In the genomic region with DNA sequence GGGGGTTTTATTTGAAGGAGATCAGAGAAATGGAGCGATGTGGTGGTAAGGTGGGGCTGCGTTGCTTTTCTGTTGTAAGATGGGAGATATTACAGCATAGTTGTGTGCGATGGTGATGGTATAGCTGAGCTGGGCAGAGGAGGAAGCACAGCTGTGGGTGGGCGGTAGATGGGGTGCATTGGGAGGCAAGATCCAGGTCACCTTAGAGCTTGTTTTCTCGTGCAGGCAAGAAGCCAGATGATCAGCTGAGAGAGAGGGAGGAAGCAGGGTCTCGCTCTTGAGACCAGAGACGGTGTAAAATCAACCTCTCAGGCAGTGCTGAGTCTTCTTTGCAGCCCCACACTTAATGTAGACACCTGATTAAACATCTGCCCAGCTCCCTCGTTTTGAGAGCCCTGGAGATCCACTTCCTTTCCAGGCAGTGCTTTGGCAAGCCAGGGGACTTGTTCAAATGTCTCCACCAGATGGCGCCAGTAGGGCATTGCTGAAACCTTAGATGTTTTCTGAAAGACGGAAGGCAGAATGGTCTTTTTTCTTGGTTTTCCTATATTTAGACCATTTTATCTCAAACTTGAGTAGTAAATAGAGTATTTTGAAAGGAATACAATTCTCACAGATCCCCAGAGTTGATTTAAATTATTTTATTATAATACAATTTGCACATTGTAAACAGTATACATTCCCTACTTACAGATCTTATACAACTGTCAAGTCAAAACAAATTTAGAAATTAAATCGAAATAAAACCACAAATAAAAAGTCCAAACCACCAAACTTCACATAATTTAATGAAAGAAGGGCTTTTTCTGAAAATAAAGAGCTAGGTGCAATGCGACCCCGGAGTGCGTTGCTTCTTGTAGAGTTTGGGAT, we compare ENCODE assay signal across 8 cellular contexts. TPM values are rescaled to one million over a fixed set of nuclear protein-coding genes. Genes with fewer than 3 reads are reported as not detected.
A peak's percentile ranks its signal among the peaks of the same experiment; 100 is the strongest.
DNase-seq lines count a peak whose midpoint lies in the region; ATAC-seq and TF ChIP-seq lines count a peak whose summit lies in the region.

No MANE protein-coding gene starts in this region.

- H3K27me3 ChIP-seq in dorsolateral prefrontal cortex: no peaks in the 10 kb centered on the region

- DNase-seq in EH (ENCODE audit: low read depth) (peak; percentile 79), NCI-H748 (lab: John Stamatoyannopoulos, UW; ENCODE audit: unreplicated experiment) (peak; percentile 83), dorsolateral prefrontal cortex (peak; percentile 61 to 91 (median 84)), lung microvascular endothelial cell (ENCODE audit: low read depth in 2 of 2) (peak; percentile 73 to 78)
- peak; percentile 77 to 82 for DNase-seq in activated CD4-positive, alpha-beta T cell treated with anti-CD3 and anti-CD28 coated beads, Interleukin-2, amount 50 U/mL, for 48 hours
- peak; percentile 29 for DNase-seq in stimulated activated CD8-positive, alpha-beta memory T cell treated with anti-CD3 and anti-CD28 coated beads, Interleukin-12 subunit alpha, Interleukin-12 subunit beta, amount 100 ng/mL, for 4 hours (ENCODE audit: low read depth)

- peak; percentile 78 to 98 (median 94) for TF ChIP-seq CTCF in dorsolateral prefrontal cortex (IDR thresholded peaks at IDR 0.05 in 54 of 56, conservative IDR thresholded peaks at IDR 0.05 in 2 of 56; ENCODE audit: low read depth in 1 of 56, partially characterized antibody in 56 of 56)

- peak; percentile 39 for ATAC-seq in HG03354 (IDR thresholded peaks at IDR 0.05; ENCODE audit: poor library complexity, severe bottlenecking, unreplicated experiment)
- no peak for ATAC-seq in HG03097 (IDR thresholded peaks at IDR 0.05; ENCODE audit: low FRiP score, unreplicated experiment)

- intact Hi-C loops in dorsolateral prefrontal cortex (cut with DNase I): loop anchor here (2.0 to 10.0 kb wide), 4 partner anchors 297 to 545 kb away; no protein-coding TSS in a partner anchor

- peak overlapping the region in 36 of 59 donors; percentile 1 to 77 (median 26) for H3K27ac ChIP-seq in dorsolateral prefrontal cortex

- H3K4me3 ChIP-seq in dorsolateral prefrontal cortex: peak overlapping the region in 1 of 59 donors; percentile 29

RNA-seq across cellular contexts. Expression of a gene that starts 21.1 kb away (rescaled TPM):
- 1 to 10 TPM in 118 of 120 experiments, under 1 TPM in 2; 0.46 to 6.9 (median 2.8) TPM for total RNA-seq in dorsolateral prefrontal cortex
- total RNA-seq in lung microvascular endothelial cell: not detected in 2 replicates

Comparison
In these comparisons a context has a peak if more than half of its experiments do, and no peak if none do; other contexts are left out.
1. DNase-seq: peak in every context shown above with its lines; median percentile 84 in dorsolateral prefrontal cortex; 83 in NCI-H748; 80 in activated CD4-positive, alpha-beta T cell treated with anti-CD3 and anti-CD28 coated beads, Interleukin-2, amount 50 U/mL, for 48 hours; 79 in EH; 76 in lung microvascular endothelial cell; 29 in stimulated activated CD8-positive, alpha-beta memory T cell treated with anti-CD3 and anti-CD28 coated beads, Interleukin-12 subunit alpha, Interleukin-12 subunit beta, amount 100 ng/mL, for 4 hours.